Comparison of ENCODE assay signal across 25 cellular contexts in genomic region chr6:158611039-158611438, GRCh38. TPM values are rescaled to one million over a fixed set of nuclear protein-coding genes. Genes with fewer than 3 reads are reported as not detected.
A peak's percentile ranks its signal among the peaks of the same experiment; 100 is the strongest.
DNase-seq lines count a peak whose midpoint lies in the region; ATAC-seq and TF ChIP-seq lines count a peak whose summit lies in the region.
"Had no signal": no experiment of that assay in that cellular context is flagged by ENCODE, and none has a peak within 500 bp of the region (broad histone marks: within the 10 kb centered on the region; RNA-seq: fewer than 3 reads in every experiment).

No MANE protein-coding gene starts in this region.

- no peak overlapping the region for H3K14ac ChIP-seq in H9 (ENCODE audit: insufficient read depth, low read length)

- H3K9ac ChIP-seq in H9 (ENCODE audit: extremely low read depth, insufficient read length, low read length): no peak overlapping the region
- H3K9ac ChIP-seq: parathyroid adenoma had no signal

- H3K9me3 Mint-ChIP-seq in CD8-positive, alpha-beta T cell: no peaks in the 10 kb centered on the region
- H3K9me3 Mint-ChIP-seq in H9: peaks cover 3 to 10% of the 10 kb centered on the region in 2 experiments; a peak in 2 of 5 replicates
- H3K9me3 Mint-ChIP-seq in nephron: no peaks in the 10 kb centered on the region
- H3K9me3 Mint-ChIP-seq in activated CD4-positive, alpha-beta memory T cell treated with anti-CD3 and anti-CD28 coated beads for 36 hours: peaks cover 14% of the 10 kb centered on the region
- H3K9me3 Mint-ChIP-seq: stimulated activated naive B cell treated with anti-CD40 and anti-IgM and Interleukin-4, amounts not matched to agents 10 μg/mL and 1 μg/mL and 100 μg/mL, for 72 hours had no signal

- peak overlapping the region; percentile 82; the same call in 1 of the 2 replicates for H2BK15ac ChIP-seq in H9 (ENCODE audit: low read depth, low read length)

- no peak for TF ChIP-seq CTCF in CD8-positive, alpha-beta T cell (IDR thresholded peaks at IDR 0.05)
- TF ChIP-seq CTCF in H9 (conservative IDR thresholded peaks at IDR 0.05) (no peak), nephron (IDR thresholded peaks at IDR 0.05; ENCODE audit: unreplicated experiment in 3 of 3) (no peak), BE2C (IDR thresholded peaks at IDR 0.05; ENCODE audit: low read depth, low read length) (no peak)

- no peaks in the 10 kb centered on the region for H3K27me3 Mint-ChIP-seq in CD8-positive, alpha-beta T cell (ENCODE audit: low read depth)
- H3K27me3 Mint-ChIP-seq in H9 (ENCODE audit: low read depth) (no peaks in the 10 kb centered on the region), nephron (ENCODE audit: low read depth) (no peaks in the 10 kb centered on the region)
- H3K27me3 Mint-ChIP-seq in activated CD4-positive, alpha-beta memory T cell treated with anti-CD3 and anti-CD28 coated beads for 36 hours: no peaks in the 10 kb centered on the region
- H3K27me3 Mint-ChIP-seq: activated naive CD8-positive, alpha-beta T cell; naive thymus-derived CD4-positive, alpha-beta T cell; stimulated activated naive B cell treated with anti-CD40 and anti-IgM and Interleukin-4, amounts not matched to agents 10 μg/mL and 1 μg/mL and 100 μg/mL, for 72 hours had no signal

- H3K4me2 ChIP-seq in H9 (ENCODE audit: insufficient read depth, insufficient read length, low read length): no peak overlapping the region

- H3K4me3 ChIP-seq in CD8-positive, alpha-beta T cell (ENCODE audit: low read depth, low read length): no peak overlapping the region
- no peak overlapping the region for H3K4me3 ChIP-seq in BE2C (ENCODE audit: low read depth, low read length)
- H3K4me3 ChIP-seq: body of pancreas, heart right ventricle, tibial nerve had no signal

- H3K9me3 ChIP-seq in CD8-positive, alpha-beta T cell (ENCODE audit: low read length): no peaks in the 10 kb centered on the region
- no peaks in the 10 kb centered on the region for H3K9me3 ChIP-seq in H9 (ENCODE audit: control insufficient read depth, low read depth, low read length)
- H3K9me3 ChIP-seq in BE2C: no peaks in the 10 kb centered on the region
- H3K9me3 ChIP-seq: body of pancreas had no signal

- peaks cover 93% of the 10 kb centered on the region for H3K36me3 Mint-ChIP-seq in CD8-positive, alpha-beta T cell
- H3K36me3 Mint-ChIP-seq in H9 (ENCODE audit: insufficient read depth in 1 of 3, low read depth in 3 of 3): peaks cover 43 to 76% (median 57%) of the 10 kb centered on the region in 3 experiments
- peaks cover 44% of the 10 kb centered on the region for H3K36me3 Mint-ChIP-seq in nephron (ENCODE audit: low read depth)
- peaks cover 58% of the 10 kb centered on the region for H3K36me3 Mint-ChIP-seq in activated CD4-positive, alpha-beta memory T cell treated with anti-CD3 and anti-CD28 coated beads for 36 hours

- no peaks in the 10 kb centered on the region for H4K20me1 ChIP-seq in H9 (ENCODE audit: control insufficient read depth, insufficient read depth, insufficient read length)

- no peak overlapping the region for H3K4ac ChIP-seq in H9 (ENCODE audit: low read depth, low read length)

- intact Hi-C loops in CD8-positive, alpha-beta T cell (cut with DNase I, micrococcal nuclease): no loop called here
- intact Hi-C loops in activated CD4-positive, alpha-beta memory T cell treated with anti-CD3 and anti-CD28 coated beads for 36 hours (cut with micrococcal nuclease): no loop called here

- no peaks in the 10 kb centered on the region for H3K27me3 ChIP-seq in CD8-positive, alpha-beta T cell (ENCODE audit: insufficient read depth, low read length)
- H3K27me3 ChIP-seq in H9 (ENCODE audit: insufficient read depth, low read length): no peaks in the 10 kb centered on the region
- no peaks in the 10 kb centered on the region for H3K27me3 ChIP-seq in BE2C
- H3K27me3 ChIP-seq: body of pancreas, heart right ventricle, tibial nerve had no signal

- no peak overlapping the region for H2BK120ac ChIP-seq in H9 (ENCODE audit: low read depth, low read length, poor library complexity, severe bottlenecking)

- H3K4me3 Mint-ChIP-seq in CD8-positive, alpha-beta T cell: no peak overlapping the region
- no peak overlapping the region for H3K4me3 Mint-ChIP-seq in H9
- H3K4me3 Mint-ChIP-seq in nephron: no peak overlapping the region
- no peak overlapping the region for H3K4me3 Mint-ChIP-seq in activated CD4-positive, alpha-beta memory T cell treated with anti-CD3 and anti-CD28 coated beads for 36 hours
- H3K4me3 Mint-ChIP-seq: activated CD8-positive, alpha-beta T cell treated with anti-CD3 and anti-CD28 coated beads, Interleukin-2, amount 10 ng/mL, durations not matched to agents 7 days and 5 days; activated naive CD8-positive, alpha-beta T cell; naive thymus-derived CD4-positive, alpha-beta T cell; stimulated activated naive B cell treated with anti-CD40 and anti-IgM and Interleukin-4, amounts not matched to agents 10 μg/mL and 1 μg/mL and 100 μg/mL, for 72 hours had no signal

- no peak for ATAC-seq in CD8-positive, alpha-beta T cell
- no peak for ATAC-seq in HG03442 (IDR thresholded peaks at IDR 0.05; ENCODE audit: unreplicated experiment)
- ATAC-seq in GM18498 (IDR thresholded peaks at IDR 0.05; ENCODE audit: unreplicated experiment): no peak
- ATAC-seq: activated CD8-positive, alpha-beta T cell treated with anti-CD3 and anti-CD28 coated beads, Interleukin-2, amount 10 ng/mL, durations not matched to agents 7 days and 5 days; naive thymus-derived CD4-positive, alpha-beta T cell; SK-N-SH treated with all-trans-retinoic acid at 6 μM for 48 hours; stimulated activated naive B cell treated with anti-CD40 and anti-IgM and Interleukin-4, amounts not matched to agents 10 μg/mL and 1 μg/mL and 100 μg/mL, for 72 hours had no signal

- H2AFZ ChIP-seq in H9 (ENCODE audit: low read length): no peak overlapping the region
- H2AFZ ChIP-seq: parathyroid adenoma had no signal

- no peaks in the 10 kb centered on the region for H3K4me1 ChIP-seq in CD8-positive, alpha-beta T cell (ENCODE audit: insufficient read depth, low read length)
- H3K4me1 ChIP-seq in H9 (ENCODE audit: insufficient read depth, low read length): peaks cover 8% of the 10 kb centered on the region; the same call in 1 of the 2 replicates
- H3K4me1 ChIP-seq in BE2C: 0 out of 2 replicates have a peak, but pooled peaks cover 4% of the 10 kb centered on the region
- H3K4me1 ChIP-seq: parathyroid adenoma, tibial nerve had no signal

- no CpG with 5 or more reads among the region's 3 CpGs for WGBS in H9 (ENCODE audit: extremely low coverage, insufficient read length, low lambda C conversion rate)

- H3K56ac ChIP-seq in H9 (ENCODE audit: insufficient read length, low read depth, low read length): no peak overlapping the region

- no peaks in the 10 kb centered on the region for H3K79me2 ChIP-seq in H9 (ENCODE audit: insufficient read depth, low read length)

- no peak overlapping the region for H3K27ac ChIP-seq in CD8-positive, alpha-beta T cell (ENCODE audit: low read depth, low read length)
- H3K27ac ChIP-seq in H9 (ENCODE audit: insufficient read length, low read depth, low read length): peak overlapping the region; percentile 66
- H3K27ac ChIP-seq in epithelial cell of prostate: peak overlapping the region; percentile 3
- H3K27ac ChIP-seq: parathyroid adenoma, tibial nerve had no signal

- peak overlapping the region; percentile 92 for H2BK12ac ChIP-seq in H9 (ENCODE audit: insufficient read length, low read depth, low read length)

- H3K4me1 Mint-ChIP-seq in CD8-positive, alpha-beta T cell (ENCODE audit: low read depth): no peaks in the 10 kb centered on the region
- H3K4me1 Mint-ChIP-seq in H9: peaks cover 19 to 22% of the 10 kb centered on the region in 2 experiments
- peaks cover 11% of the 10 kb centered on the region for H3K4me1 Mint-ChIP-seq in nephron
- no peaks in the 10 kb centered on the region for H3K4me1 Mint-ChIP-seq in activated CD4-positive, alpha-beta memory T cell treated with anti-CD3 and anti-CD28 coated beads for 36 hours (ENCODE audit: low read depth)
- H3K4me1 Mint-ChIP-seq: stimulated activated naive B cell treated with anti-CD40 and anti-IgM and Interleukin-4, amounts not matched to agents 10 μg/mL and 1 μg/mL and 100 μg/mL, for 72 hours had no signal

- H3K18ac ChIP-seq in H9 (ENCODE audit: insufficient read length, low read depth, low read length): peak overlapping the region; percentile 41

- H4K91ac ChIP-seq in H9 (ENCODE audit: insufficient read length, low read depth, low read length): no peak overlapping the region

- H4K8ac ChIP-seq in H9 (replicated peaks; ENCODE audit: insufficient read length, low read depth, low read length): no peak overlapping the region

- no peak overlapping the region for H3T11ph ChIP-seq in H9 (ENCODE audit: low read length)

- POLR2A ChIA-PET in CD8-positive, alpha-beta T cell (lab: Charles Lee): no interaction called here
- POLR2A ChIA-PET in activated CD4-positive, alpha-beta memory T cell treated with anti-CD3 and anti-CD28 coated beads for 36 hours (lab: Charles Lee): no interaction called here

- H3K23ac ChIP-seq in H9 (ENCODE audit: insufficient read length, low read depth, low read length): no peak overlapping the region

- CTCF ChIA-PET in CD8-positive, alpha-beta T cell (lab: Charles Lee): interaction anchor here (0.9 to 1.3 kb wide), 3 partner anchors 8 to 79 kb away, joined by 3 to 4 read pairs (median 3); no protein-coding TSS in a partner anchor
- CTCF ChIA-PET in activated CD4-positive, alpha-beta memory T cell treated with anti-CD3 and anti-CD28 coated beads for 36 hours (lab: Charles Lee): interaction anchor here (1.2 kb wide), 1 partner anchor 390 kb away, joined by 3 read pairs; no protein-coding TSS in a partner anchor

- H3K79me1 ChIP-seq in H9 (ENCODE audit: insufficient read depth, low read depth, low read length, poor library complexity, severe bottlenecking): no peaks in the 10 kb centered on the region

- H3K23me2 ChIP-seq in H9 (ENCODE audit: insufficient read length, low read depth, low read length, poor library complexity, severe bottlenecking): no peaks in the 10 kb centered on the region

- H3K36me3 ChIP-seq in CD8-positive, alpha-beta T cell (ENCODE audit: insufficient read depth, low read length): peaks cover 23% of the 10 kb centered on the region
- H3K36me3 ChIP-seq in BE2C: peaks cover 73% of the 10 kb centered on the region

- no peak overlapping the region for H4K5ac ChIP-seq in H9 (ENCODE audit: insufficient read length, low read depth, low read length)

- H2AK5ac ChIP-seq in H9 (ENCODE audit: insufficient read length, low read length): peak overlapping the region; percentile 37

- no peak for DNase-seq in CD8-positive, alpha-beta T cell
- DNase-seq in H9 (no peak), epithelial cell of prostate (ENCODE audit: low read depth, low spot score) (no peak), BE2C (no peak)
- no peak for DNase-seq in activated CD4-positive, alpha-beta memory T cell treated with anti-CD3 and anti-CD28 coated beads for 36 hours
- DNase-seq: activated CD4-positive, CD25-positive, alpha-beta regulatory T cell; activated CD8-positive, alpha-beta T cell treated with anti-CD3 and anti-CD28 coated beads, Interleukin-2, amount 10 ng/mL, durations not matched to agents 7 days and 5 days; DMS79 treated with DMSO at 0.1 percent for 48 hours; heart right ventricle; IMR-90; naive thymus-derived CD4-positive, alpha-beta T cell; NCI-H1417; NCI-H2107; NCI-H510A treated with DMSO at 0.1 percent for 48 hours; RPMI8226; stimulated activated naive B cell treated with anti-CD40 and anti-IgM and Interleukin-4, amounts not matched to agents 10 μg/mL and 1 μg/mL and 100 μg/mL, for 72 hours; T-helper 9 cell had no signal

- peak overlapping the region; percentile 48 for H2BK5ac ChIP-seq in H9 (ENCODE audit: insufficient read length, low read length)

- peak overlapping the region; percentile 45 for H3K27ac Mint-ChIP-seq in CD8-positive, alpha-beta T cell
- H3K27ac Mint-ChIP-seq in H9 (peak overlapping the region; percentile 88 to 96 (median 94)), nephron (peak overlapping the region; percentile 9 to 50 (median 40))
- no peak overlapping the region for H3K27ac Mint-ChIP-seq in activated CD4-positive, alpha-beta memory T cell treated with anti-CD3 and anti-CD28 coated beads for 36 hours
- H3K27ac Mint-ChIP-seq: activated CD8-positive, alpha-beta T cell treated with anti-CD3 and anti-CD28 coated beads, Interleukin-2, amount 10 ng/mL, durations not matched to agents 7 days and 5 days; activated naive CD8-positive, alpha-beta T cell had no signal

- no peak overlapping the region for H2BK20ac ChIP-seq in H9 (ENCODE audit: low read depth, low read length, poor library complexity, severe bottlenecking)

RNA-seq across cellular contexts. Expression of gene DYNLT1, which starts 33.5 kb away (rescaled TPM):
- total RNA-seq in CD8-positive, alpha-beta T cell: 100 to 1,000 TPM; 109 TPM
- total RNA-seq in H9 (2021): 105 and 117 TPM in 2 replicates
- 100 to 1,000 TPM; 117 to 120 TPM for total RNA-seq in activated CD4-positive, alpha-beta memory T cell treated with anti-CD3 and anti-CD28 coated beads for 36 hours
- 122 TPM for polyA plus RNA-seq in BE2C (2012; ENCODE audit: insufficient read depth, insufficient read length, low read depth)

RNA-seq across cellular contexts. Expression of gene SYTL3, which starts 38.8 kb away (rescaled TPM):
- total RNA-seq in CD8-positive, alpha-beta T cell: 10 to 100 TPM; 38.2 to 44.6 TPM
- 0.09 and 0.20 TPM in 2 replicates for total RNA-seq in H9 (2021)
- 100 to 1,000 TPM; 181 to 186 TPM for total RNA-seq in activated CD4-positive, alpha-beta memory T cell treated with anti-CD3 and anti-CD28 coated beads for 36 hours
- 0.39 TPM for polyA plus RNA-seq in BE2C (2012; ENCODE audit: insufficient read depth, insufficient read length, low read depth)

RNA-seq across cellular contexts. Expression of gene TMEM181, which starts 51.1 kb away (rescaled TPM):
- total RNA-seq in CD8-positive, alpha-beta T cell: 10 to 100 TPM in 1 of 2 experiments, 1 to 10 TPM in 1; 9.3 to 10.3 TPM
- total RNA-seq in H9 (2021): 23.7 and 24.4 TPM in 2 replicates
- total RNA-seq in activated CD4-positive, alpha-beta memory T cell treated with anti-CD3 and anti-CD28 coated beads for 36 hours: 10 to 100 TPM; 11.3 to 11.6 TPM
- 35.8 TPM for polyA plus RNA-seq in BE2C (2012; ENCODE audit: insufficient read depth, insufficient read length, low read depth)

Comparison
In these comparisons a context has a peak if more than half of its experiments do, and no peak if none do; other contexts are left out.
1. RNA of gene SYTL3, which starts 38.8 kb away (total RNA-seq): 181 to 186 TPM in activated CD4-positive, alpha-beta memory T cell treated with anti-CD3 and anti-CD28 coated beads for 36 hours and 38.2 to 44.6 TPM in CD8-positive, alpha-beta T cell; 0.09 to 0.20 TPM in H9; every median in the first group is over 10 times any median in the second.